In the genomic region with DNA sequence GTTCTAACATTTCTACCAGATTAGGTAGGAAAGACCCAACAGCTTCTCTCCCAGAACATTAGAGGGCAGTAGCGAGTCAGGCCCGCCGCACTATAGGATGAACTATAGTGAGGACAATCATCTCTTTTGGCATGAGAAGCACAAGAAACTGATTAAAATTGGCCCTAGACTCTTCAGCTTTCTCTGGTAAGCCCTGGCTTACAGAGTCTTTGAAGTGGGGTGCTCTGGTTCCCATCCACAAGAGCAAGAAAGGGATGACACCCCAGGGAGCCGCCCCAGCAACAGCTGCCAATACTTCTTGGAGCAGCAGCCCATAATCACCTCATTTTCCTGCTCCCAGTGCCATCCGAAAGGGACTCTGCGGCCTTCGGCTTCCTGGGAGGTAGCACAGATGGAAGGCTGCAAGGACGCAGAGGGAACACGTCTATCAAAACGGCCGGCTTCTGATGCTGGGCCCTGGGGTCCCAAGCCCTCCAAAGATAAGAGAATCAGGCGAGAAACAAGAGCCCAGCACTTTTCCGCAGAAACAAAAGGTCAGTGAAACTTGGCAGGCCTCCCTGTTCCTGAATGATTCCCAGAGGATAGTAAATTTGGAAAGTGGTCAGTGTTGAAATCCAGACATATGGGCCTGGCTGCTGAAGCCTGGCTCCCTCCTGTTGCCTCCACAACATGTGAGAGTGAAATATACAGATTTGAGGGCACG, we compare ENCODE assay signal across 8 cellular contexts.
DNase-seq lines count a peak whose midpoint lies in the region; ATAC-seq and TF ChIP-seq lines count a peak whose summit lies in the region.

No MANE protein-coding gene starts in this region.

- TF ChIP-seq RAD21 in Ishikawa (IDR thresholded peaks at IDR 0.05; ENCODE audit: low read depth): peak; percentile 88

- H3K27ac ChIP-seq in dorsolateral prefrontal cortex: peak overlapping the region in 19 of 59 donors; percentile 12 to 83 (median 40)

- DNase-seq in EL (peak; percentile 57), SKM-1 (lab: John Stamatoyannopoulos, UW; ENCODE audit: unreplicated experiment) (peak; percentile 1), dorsolateral prefrontal cortex (peak in 2 of 10 donors; percentile 49 to 73), lung microvascular endothelial cell (ENCODE audit: low read depth in 2 of 2) (peak; percentile 57 to 77), superior temporal gyrus (ENCODE audit: extremely low spot score) (peak; percentile 80), NCI-H1048 (lab: John Stamatoyannopoulos, UW) (no peak)

- no peak overlapping the region for H3K4me3 ChIP-seq in dorsolateral prefrontal cortex

- peak; percentile 61 to 92 (median 80) for TF ChIP-seq CTCF in dorsolateral prefrontal cortex (IDR thresholded peaks at IDR 0.05 in 54 of 56, conservative IDR thresholded peaks at IDR 0.05 in 2 of 56; ENCODE audit: low read depth in 1 of 56, partially characterized antibody in 56 of 56)

- ATAC-seq in HG02938 (IDR thresholded peaks at IDR 0.05; ENCODE audit: unreplicated experiment): no peak

- no peaks in the 10 kb centered on the region for H3K27me3 ChIP-seq in dorsolateral prefrontal cortex

- TF ChIP-seq EP300 in Ishikawa (IDR thresholded peaks at IDR 0.05; ENCODE audit: borderline replicate concordance): no peak

- intact Hi-C loops in dorsolateral prefrontal cortex (cut with DNase I): loop anchor here (5.0 to 10.0 kb wide), 3 partner anchors 85 to 435 kb away; no protein-coding TSS in a partner anchor

TF ChIP-seq in Ishikawa, 13 proteins besides CTCF, POLR2A, EP300 and RAD21:
- TF ChIP-seq, protein P1, sequence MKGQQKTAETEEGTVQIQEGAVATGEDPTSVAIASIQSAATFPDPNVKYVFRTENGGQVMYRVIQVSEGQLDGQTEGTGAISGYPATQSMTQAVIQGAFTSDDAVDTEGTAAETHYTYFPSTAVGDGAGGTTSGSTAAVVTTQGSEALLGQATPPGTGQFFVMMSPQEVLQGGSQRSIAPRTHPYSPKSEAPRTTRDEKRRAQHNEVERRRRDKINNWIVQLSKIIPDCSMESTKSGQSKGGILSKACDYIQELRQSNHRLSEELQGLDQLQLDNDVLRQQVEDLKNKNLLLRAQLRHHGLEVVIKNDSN (IDR thresholded peaks at IDR 0.05): no peak
- no peak for TF ChIP-seq TAF1 (IDR thresholded peaks at IDR 0.05; ENCODE audit: low read depth)
- no peak for TF ChIP-seq YY1 (IDR thresholded peaks at IDR 0.05; ENCODE audit: low read depth)
- TF ChIP-seq ZBTB7A (IDR thresholded peaks at IDR 0.05; ENCODE audit: low read depth): no peak
- no peak for TF ChIP-seq CEBPB (IDR thresholded peaks at IDR 0.05)
- no peak for TF ChIP-seq NFIC (IDR thresholded peaks at IDR 0.05)
- no peak for TF ChIP-seq MAX (IDR thresholded peaks at IDR 0.05)
- TF ChIP-seq EGR1 (IDR thresholded peaks at IDR 0.05): no peak
- no peak for TF ChIP-seq TCF12 (IDR thresholded peaks at IDR 0.05; ENCODE audit: low read depth)
- TF ChIP-seq REST (IDR thresholded peaks at IDR 0.05; ENCODE audit: low read depth): no peak
- no peak for TF ChIP-seq TEAD4 (IDR thresholded peaks at IDR 0.05)
- no peak for TF ChIP-seq CREB1 (IDR thresholded peaks at IDR 0.05; ENCODE audit: low read depth)
- no peak for TF ChIP-seq FOXM1 (IDR thresholded peaks at IDR 0.05; ENCODE audit: borderline replicate concordance, low read depth)
